In the genomic region with DNA sequence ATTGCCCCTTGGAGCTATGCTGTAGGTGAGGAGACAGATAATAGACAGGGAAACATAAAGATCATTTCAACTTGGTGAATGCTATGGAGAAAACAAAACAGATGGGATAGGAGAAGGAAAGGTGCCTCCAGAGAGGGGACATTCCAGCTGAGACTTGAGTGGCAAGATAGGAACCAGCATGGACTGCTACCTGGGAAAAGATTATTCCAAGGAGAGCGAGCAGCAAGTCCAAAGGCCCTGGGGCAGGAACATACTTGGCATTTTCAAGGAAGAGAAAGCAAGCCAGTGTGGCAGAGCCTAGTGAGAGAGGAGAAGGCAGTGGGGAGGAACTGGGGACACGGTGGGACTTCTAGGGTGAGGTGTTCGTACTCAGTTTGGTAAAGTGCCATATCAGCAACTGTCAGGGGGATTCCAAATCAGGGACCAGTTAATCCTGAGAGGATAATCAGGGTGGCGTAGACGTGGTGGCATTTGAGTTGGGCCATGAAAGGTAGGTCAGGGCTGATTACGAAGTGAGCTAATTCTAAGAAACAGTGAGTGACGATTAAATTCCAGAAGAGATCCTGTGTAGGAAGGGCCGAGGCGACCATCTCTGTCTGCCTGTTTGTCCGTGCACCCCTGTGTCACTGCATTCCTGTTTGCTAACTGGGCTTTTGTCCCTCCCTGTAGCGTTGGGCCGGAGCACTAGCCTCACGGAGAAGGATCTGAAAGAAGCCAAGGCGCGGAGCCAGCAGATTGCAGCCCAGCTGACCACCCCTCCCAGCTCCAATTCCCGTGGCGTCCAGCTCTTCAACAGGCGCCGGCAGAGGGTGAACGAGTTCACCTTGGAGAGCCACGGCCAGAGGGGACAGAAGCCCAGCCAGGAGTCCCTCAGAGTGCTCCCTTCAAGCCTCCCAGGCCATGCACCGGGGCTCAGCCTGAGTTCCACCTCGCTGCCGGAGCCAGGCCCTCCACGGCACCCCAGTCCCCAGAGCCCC, we compare ENCODE assay signal across 2 cellular contexts.
TF ChIP-seq lines count a peak whose summit lies in the region.

No MANE protein-coding gene starts in this region.

TF ChIP-seq in H1, 55 proteins besides CTCF, POLR2A, EP300 and RAD21:
- TF ChIP-seq POLR2AphosphoS5 (IDR thresholded peaks at IDR 0.05; ENCODE audit: low read depth, low read length), result no peak
- TF ChIP-seq TAF1 (IDR thresholded peaks at IDR 0.05; ENCODE audit: low read depth, low read length), result no peak
- TF ChIP-seq KDM1A (IDR thresholded peaks at IDR 0.05; ENCODE audit: borderline replicate concordance, low read length), result peak; percentile 49; the same call in 1 of the 2 replicates
- TF ChIP-seq PHF8 (conservative IDR thresholded peaks at IDR 0.05; ENCODE audit: low read depth, low read length), result no peak
- TF ChIP-seq TCF12 (IDR thresholded peaks at IDR 0.05; ENCODE audit: low read depth, low read length), result no peak

TF ChIP-seq in HepG2, 621 proteins besides CTCF, POLR2A, EP300 and RAD21:
- TF ChIP-seq, protein P1, sequence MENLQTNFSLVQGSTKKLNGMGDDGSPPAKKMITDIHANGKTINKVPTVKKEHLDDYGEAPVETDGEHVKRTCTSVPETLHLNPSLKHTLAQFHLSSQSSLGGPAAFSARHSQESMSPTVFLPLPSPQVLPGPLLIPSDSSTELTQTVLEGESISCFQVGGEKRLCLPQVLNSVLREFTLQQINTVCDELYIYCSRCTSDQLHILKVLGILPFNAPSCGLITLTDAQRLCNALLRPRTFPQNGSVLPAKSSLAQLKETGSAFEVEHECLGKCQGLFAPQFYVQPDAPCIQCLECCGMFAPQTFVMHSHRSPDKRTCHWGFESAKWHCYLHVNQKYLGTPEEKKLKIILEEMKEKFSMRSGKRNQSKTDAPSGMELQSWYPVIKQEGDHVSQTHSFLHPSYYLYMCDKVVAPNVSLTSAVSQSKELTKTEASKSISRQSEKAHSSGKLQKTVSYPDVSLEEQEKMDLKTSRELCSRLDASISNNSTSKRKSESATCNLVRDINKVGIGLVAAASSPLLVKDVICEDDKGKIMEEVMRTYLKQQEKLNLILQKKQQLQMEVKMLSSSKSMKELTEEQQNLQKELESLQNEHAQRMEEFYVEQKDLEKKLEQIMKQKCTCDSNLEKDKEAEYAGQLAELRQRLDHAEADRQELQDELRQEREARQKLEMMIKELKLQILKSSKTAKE (CRISPR knock-in tag; IDR thresholded peaks at IDR 0.05; ENCODE audit: borderline replicate concordance), result no peak
- no peak for TF ChIP-seq MYPOP (CRISPR knock-in tag; IDR thresholded peaks at IDR 0.05)
- peak; percentile 46; the same call in 1 of the 2 replicates for TF ChIP-seq ZNF263 (CRISPR knock-in tag; IDR thresholded peaks at IDR 0.05)
- no peak for TF ChIP-seq ZNF737 (CRISPR knock-in tag; IDR thresholded peaks at IDR 0.05; ENCODE audit: borderline replicate concordance)
- TF ChIP-seq MAFK (conservative IDR thresholded peaks at IDR 0.05 in 1 of 2, IDR thresholded peaks at IDR 0.05 in 1 of 2; ENCODE audit: low read length in 2 of 2), result peak; percentile 49 to 53; a peak in 1 of 4 replicates
- TF ChIP-seq ZFP1 (CRISPR knock-in tag; IDR thresholded peaks at IDR 0.05), result no peak
- TF ChIP-seq MAFF (IDR thresholded peaks at IDR 0.05; ENCODE audit: low read depth, low read length), result peak; percentile 27; the same call in 1 of the 2 replicates
- no peak for TF ChIP-seq FOXJ3 (CRISPR knock-in tag; IDR thresholded peaks at IDR 0.05; ENCODE audit: borderline replicate concordance)
- TF ChIP-seq HMG20B (CRISPR knock-in tag; conservative IDR thresholded peaks at IDR 0.05), result no peak
